In genomic region chr10:15059914-15060313, GRCh38 we compare ENCODE assay signal across 10 cellular contexts. TPM values are rescaled to one million over a fixed set of nuclear protein-coding genes. Genes with fewer than 3 reads are reported as not detected.
"Had no signal": no experiment of that assay in that cellular context is flagged by ENCODE, and none has a peak within 500 bp of the region (broad histone marks: within the 10 kb centered on the region; RNA-seq: fewer than 3 reads in every experiment).

No MANE protein-coding gene starts in this region.

- DNase-seq: GM23248, GOT3, H7, H9, HCEC 1CT, HFFc6 had no signal

- H3K4me1 ChIP-seq: HAP-1 had no signal

- H3K4me3 Mint-ChIP-seq: GM23338, H9, HFFc6 had no signal

- H3K27ac Mint-ChIP-seq: GM23338, H9, HFFc6 had no signal

- H3K27ac ChIP-seq: GM23248 had no signal

- H3K9me3 ChIP-seq: HAP-1 had no signal

- H3K4me3 ChIP-seq: GM23248, GM23338, HAP-1 had no signal

- FAIRE-seq: H1, H54 had no signal

- H3K4me1 Mint-ChIP-seq: GM23338, H9 had no signal

- H3K36me3 ChIP-seq: HAP-1 had no signal

RNA-seq across cellular contexts. Expression of gene OLAH, which starts 16.2 kb away (rescaled TPM):
- total RNA-seq: GM23248, GM23338, H1, H7, HFFc6 had no signal
